15 cellular contexts compared by ENCODE assay signal in the genomic region with DNA sequence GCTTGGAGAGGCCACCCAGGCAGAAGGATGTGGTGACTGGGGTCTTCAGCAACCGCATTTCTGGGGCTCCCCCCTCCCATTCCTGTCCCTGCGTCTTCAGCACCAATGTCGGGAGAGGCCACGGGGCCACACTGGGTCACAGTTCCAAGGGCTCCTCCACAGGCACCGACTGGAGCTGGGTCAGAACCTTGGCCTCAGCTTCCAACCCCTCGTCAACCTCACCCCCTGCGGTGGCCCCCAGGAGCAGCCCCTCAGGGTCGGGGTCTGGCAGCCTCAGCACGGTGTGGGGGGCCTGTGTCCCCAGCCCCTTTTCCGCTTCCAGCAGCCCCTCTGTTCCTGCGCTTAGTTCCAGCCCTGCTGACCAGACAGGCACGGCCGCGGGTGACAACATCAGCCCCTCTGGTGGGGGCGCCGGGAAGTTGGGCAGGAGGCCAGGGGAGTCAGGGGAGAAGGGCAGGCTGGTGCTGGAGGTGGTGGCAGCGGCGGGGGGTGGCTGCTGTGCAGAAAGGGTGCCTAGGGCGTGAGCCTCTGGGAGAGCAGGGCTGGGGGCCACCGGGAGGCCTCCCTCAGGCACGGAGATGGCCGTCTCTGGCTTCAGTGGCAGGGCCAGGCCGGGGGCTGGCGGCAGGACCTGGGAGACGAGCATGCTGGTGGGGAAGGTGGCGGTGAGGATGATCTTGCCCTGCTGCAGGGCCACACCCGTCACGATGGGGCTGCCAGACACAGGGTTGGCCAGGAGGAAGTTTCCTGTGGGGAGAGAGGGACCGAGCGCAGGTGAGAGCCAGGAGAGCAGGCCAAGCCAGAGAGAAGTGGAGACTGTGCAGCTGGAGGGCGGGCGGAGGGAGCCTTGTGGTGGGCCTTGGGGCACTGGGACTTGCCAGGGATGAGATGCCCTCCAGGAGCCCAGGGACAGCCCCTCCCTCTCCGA. TPM values are rescaled to one million over a fixed set of nuclear protein-coding genes. Genes with fewer than 3 reads are reported as not detected.
A peak's percentile ranks its signal among the peaks of the same experiment; 100 is the strongest.
DNase-seq lines count a peak whose midpoint lies in the region; ATAC-seq and TF ChIP-seq lines count a peak whose summit lies in the region.
"Had no signal": no experiment of that assay in that cellular context is flagged by ENCODE, and none has a peak within 500 bp of the region (broad histone marks: within the 10 kb centered on the region; RNA-seq: fewer than 3 reads in every experiment).

No MANE protein-coding gene starts in this region.

- H3K27ac Mint-ChIP-seq in central memory CD8-positive, alpha-beta T cell (ENCODE audit: low read depth) = no peak overlapping the region
- peak overlapping the region; percentile 32 for H3K27ac Mint-ChIP-seq in nephron progenitor cell

- H3K27ac ChIP-seq in SK-N-SH (ENCODE audit: low read depth in 2 of 2, low read length in 1 of 2) = no peak overlapping the region
- peak overlapping the region; percentile 49 to 99 (median 96) for H3K27ac ChIP-seq in tibial nerve
- H3K27ac ChIP-seq: epithelial cell of prostate had no signal

- H3K4me1 ChIP-seq in SK-N-SH (ENCODE audit: control insufficient read depth in 1 of 2, insufficient read depth in 2 of 2, low read depth in 1 of 2, low read length in 1 of 2) (peaks cover 4 to 20% of the 10 kb centered on the region in 2 experiments; a peak in 2 of 4 replicates), tibial nerve (peaks cover 0 to 44% (median 31%) of the 10 kb centered on the region in 4 donors)

- H3K4me2 ChIP-seq in SK-N-SH = no peak overlapping the region

- peaks cover 17% of the 10 kb centered on the region for H3K4me1 Mint-ChIP-seq in central memory CD8-positive, alpha-beta T cell
- H3K4me1 Mint-ChIP-seq in nephron progenitor cell = peaks cover 33% of the 10 kb centered on the region

- no peak overlapping the region for H3K9ac ChIP-seq in SK-N-SH

- POLR2A ChIA-PET in SK-N-SH (lab: Yijun Ruan, JAX) = no interaction called here

- WGBS in SK-N-SH (ENCODE audit: low lambda C conversion rate) = 82% methylated on average over 21 of the region's 33 CpGs
- 55 to 56% methylated on average over 33 of the region's 33 CpGs for WGBS in tibial nerve, 2 donors

- no peak for TF ChIP-seq EP300 in SK-N-SH (IDR thresholded peaks at IDR 0.05; ENCODE audit: borderline replicate concordance in 1 of 2, low read depth in 1 of 2, low read length in 1 of 2)
- no peak for TF ChIP-seq EP300 in tibial nerve (IDR thresholded peaks at IDR 0.05)

- H2AFZ ChIP-seq in SK-N-SH (ENCODE audit: low read depth) = no peak overlapping the region

- peaks cover 12% of the 10 kb centered on the region for H3F3A ChIP-seq in SK-N-SH (replicated peaks; ENCODE audit: insufficient read depth)

- no peak for TF ChIP-seq CTCF in SK-N-SH (IDR thresholded peaks at IDR 0.05)
- no peak for TF ChIP-seq CTCF in nephron progenitor cell (IDR thresholded peaks at IDR 0.05)
- no peak for TF ChIP-seq CTCF in tibial nerve (IDR thresholded peaks at IDR 0.05)

- peaks cover 21% of the 10 kb centered on the region for H3K36me3 Mint-ChIP-seq in central memory CD8-positive, alpha-beta T cell (ENCODE audit: insufficient read depth)
- H3K36me3 Mint-ChIP-seq in nephron progenitor cell (ENCODE audit: low read depth) = no peaks in the 10 kb centered on the region

- CTCF ChIA-PET in SK-N-SH (lab: Yijun Ruan, JAX) = interaction anchor here (1.4 kb wide), 1 partner anchor 34 kb away, joined by 3 read pairs; no protein-coding TSS in a partner anchor

- DNase-seq in SK-N-SH (peak; percentile 54), nephron progenitor cell (no peak), tibial nerve (ENCODE audit: low spot score in 2 of 2) (no peak)
- no peak for DNase-seq in central memory CD8-positive, alpha-beta T cell (ENCODE audit: low spot score in 2 of 2)
- DNase-seq: activated CD4-positive, alpha-beta T cell treated with anti-CD3 and anti-CD28 coated beads, Interleukin-2, amount 50 U/mL, for 1 hour; caudate nucleus; NCI-H2227 treated with DMSO at 0.1 percent for 48 hours; PC-3; T-helper 2 cell had no signal

- no peaks in the 10 kb centered on the region for H3K9me3 ChIP-seq in SK-N-SH
- H3K9me3 ChIP-seq in tibial nerve = no peaks in the 10 kb centered on the region

- no peaks in the 10 kb centered on the region for H3K9me2 ChIP-seq in SK-N-SH

- no peaks in the 10 kb centered on the region for H3K9me3 Mint-ChIP-seq in central memory CD8-positive, alpha-beta T cell
- H3K9me3 Mint-ChIP-seq in nephron progenitor cell = no peaks in the 10 kb centered on the region

- peaks cover 8% of the 10 kb centered on the region for H3K27me3 Mint-ChIP-seq in central memory CD8-positive, alpha-beta T cell
- H3K27me3 Mint-ChIP-seq in nephron progenitor cell (ENCODE audit: low read depth, poor library complexity) = no peaks in the 10 kb centered on the region

- TF ChIP-seq RAD21 in SK-N-SH (IDR thresholded peaks at IDR 0.05; ENCODE audit: low read length) = no peak

- H4K20me1 ChIP-seq in SK-N-SH (ENCODE audit: insufficient read depth) = 0 out of 2 replicates have a peak, but pooled peaks cover 4% of the 10 kb centered on the region

- H3K4me3 ChIP-seq in SK-N-SH (ENCODE audit: low read depth in 2 of 2, low read length in 1 of 2) = no peak overlapping the region
- peak overlapping the region in 1 of 4 donors; percentile 89 for H3K4me3 ChIP-seq in tibial nerve

- H3K4me3 Mint-ChIP-seq in central memory CD8-positive, alpha-beta T cell = peak overlapping the region; percentile 4
- H3K4me3 Mint-ChIP-seq in nephron progenitor cell = peak overlapping the region; percentile 70

- no peaks in the 10 kb centered on the region for H3K27me3 ChIP-seq in SK-N-SH (ENCODE audit: insufficient read depth)
- no peaks in the 10 kb centered on the region for H3K27me3 ChIP-seq in tibial nerve

- ATAC-seq in SK-N-SH treated with all-trans-retinoic acid at 6 μM for 48 hours (no peak), HG02642 (IDR thresholded peaks at IDR 0.05; ENCODE audit: poor library complexity, unreplicated experiment) (no peak), HG03354 (IDR thresholded peaks at IDR 0.05; ENCODE audit: poor library complexity, severe bottlenecking, unreplicated experiment) (no peak), HG02759 (IDR thresholded peaks at IDR 0.05; ENCODE audit: unreplicated experiment) (no peak)
- ATAC-seq in central memory CD8-positive, alpha-beta T cell (replicated peaks; ENCODE audit: extremely low read depth, poor library complexity, severe bottlenecking) = no peak
- ATAC-seq: PC-3 had no signal

- TF ChIP-seq POLR2A in tibial nerve (IDR thresholded peaks at IDR 0.05) = no peak

- H3K36me3 ChIP-seq in SK-N-SH (replicated peaks in 1 of 2; ENCODE audit: control insufficient read depth in 1 of 2, insufficient read depth in 2 of 2, low read length in 1 of 2) (no peaks in the 10 kb centered on the region), tibial nerve (peaks cover 0 to 9% (median 0%) of the 10 kb centered on the region in 3 donors)

- H3K79me2 ChIP-seq in SK-N-SH (ENCODE audit: insufficient read depth) = no peaks in the 10 kb centered on the region

TF ChIP-seq in SK-N-SH, 30 proteins besides CTCF, POLR2A, EP300 and RAD21 (continues in another document):
- TF ChIP-seq CHD2 (IDR thresholded peaks at IDR 0.05; ENCODE audit: low read length, partially characterized antibody) (no peak), EZH2phosphoT487 (IDR thresholded peaks at IDR 0.05; ENCODE audit: borderline replicate concordance, low read depth) (no peak)

TF ChIP-seq in SK-N-SH treated with all-trans-retinoic acid at 6 μM for 48 hours, 23 proteins besides CTCF, POLR2A, EP300 and RAD21 (continues in another document):
- TF ChIP-seq SNAI2 (CRISPR knock-in tag; IDR thresholded peaks at IDR 0.05) = no peak
- no peak for TF ChIP-seq CSRNP3 (CRISPR knock-in tag; IDR thresholded peaks at IDR 0.05)
- no peak for TF ChIP-seq GLIS3 (CRISPR knock-in tag; IDR thresholded peaks at IDR 0.05)
- TF ChIP-seq ISL1 (CRISPR knock-in tag; IDR thresholded peaks at IDR 0.05) = no peak

RNA-seq across cellular contexts. Expression of gene SIX5, which starts 3.4 kb away (rescaled TPM):
- polyA plus RNA-seq in SK-N-SH (2012; rRNA removed) = 6.4 and 8.4 TPM in 2 replicates
- polyA plus RNA-seq in SK-N-SH (2012; cell fraction: cytosol; rRNA removed) = 3.1 and 5.2 TPM in 2 replicates
- polyA plus RNA-seq in SK-N-SH (2012; cell fraction: nucleus; rRNA removed) = 22.8 and 31.2 TPM in 2 replicates
- 10 to 100 TPM; 21.0 to 31.0 (median 22.9) TPM for total RNA-seq in tibial nerve

RNA-seq across cellular contexts. Expression of gene DMPK, which starts 16.7 kb away (rescaled TPM):
- polyA plus RNA-seq in SK-N-SH (2012; rRNA removed) = 86.4 and 92.2 TPM in 2 replicates
- polyA plus RNA-seq in SK-N-SH (2012; cell fraction: cytosol; rRNA removed) = 37.4 and 40.6 TPM in 2 replicates
- polyA plus RNA-seq in SK-N-SH (2012; cell fraction: nucleus; rRNA removed) = 481 and 556 TPM in 2 replicates
- 10 to 100 TPM; 59.0 to 87.9 (median 77.4) TPM for total RNA-seq in tibial nerve

RNA-seq across cellular contexts. Expression of gene DMWD, which starts 27.0 kb away (rescaled TPM):
- polyA plus RNA-seq in SK-N-SH (2012; rRNA removed) = 39.3 and 40.6 TPM in 2 replicates
- 11.6 and 18.4 TPM in 2 replicates for polyA plus RNA-seq in SK-N-SH (2012; cell fraction: cytosol; rRNA removed)
- 140 and 155 TPM in 2 replicates for polyA plus RNA-seq in SK-N-SH (2012; cell fraction: nucleus; rRNA removed)
- total RNA-seq in tibial nerve = 10 to 100 TPM; 28.4 to 75.0 (median 53.8) TPM

RNA-seq across cellular contexts. Expression of gene MEIOSIN, which starts 32.4 kb away (rescaled TPM):
- polyA plus RNA-seq in SK-N-SH (2012; rRNA removed) = 0.03 and 0.06 TPM in 2 replicates
- polyA plus RNA-seq in SK-N-SH (2012; cell fraction: cytosol; rRNA removed) = 0.01 TPM in 1 of 2 replicates, not detected in the other
- polyA plus RNA-seq in SK-N-SH (2012; cell fraction: nucleus; rRNA removed) = 0.02 and 0.06 TPM in 2 replicates
- total RNA-seq in tibial nerve = not detected
- total RNA-seq: PC-3, subcutaneous adipose tissue had no signal

RNA-seq across cellular contexts. Expression of gene FBXO46, which starts 34.9 kb away (rescaled TPM):
- 2.8 and 5.6 TPM in 2 replicates for polyA plus RNA-seq in SK-N-SH (2012; rRNA removed)
- polyA plus RNA-seq in SK-N-SH (2012; cell fraction: cytosol; rRNA removed) = 2.5 and 3.9 TPM in 2 replicates
- polyA plus RNA-seq in SK-N-SH (2012; cell fraction: nucleus; rRNA removed) = 20.4 and 25.2 TPM in 2 replicates
- total RNA-seq in tibial nerve = 10 to 100 TPM in 3 of 4 donors, 1 to 10 TPM in 1; 9.8 to 15.9 (median 13.7) TPM

Comparison
In these comparisons a context has a peak if more than half of its experiments do, and no peak if none do; other contexts are left out.
1. H3K27ac ChIP-seq: peak in tibial nerve (4 of 4); none in SK-N-SH (0 of 2).